Comparison of ENCODE assay signal across 8 cellular contexts in genomic region chr19:41883821-41884733, GRCh38. TPM values are rescaled to one million over a fixed set of nuclear protein-coding genes. Genes with fewer than 3 reads are reported as not detected.
DNase-seq lines count a peak whose midpoint lies in the region; ATAC-seq, FAIRE-seq and TF ChIP-seq lines count a peak whose summit lies in the region.

No MANE protein-coding gene starts in this region.

- FAIRE-seq in HepG2 (lab: Jason Lieb, UNC) = peak; percentile 85

- no peaks in the 10 kb centered on the region for H3K9me3 Mint-ChIP-seq in dendritic cell treated with granulocyte-macrophage colony-stimulating factor and Interleukin-4, amounts not matched to agents 40 ng/mL and 50 ng/mL, for 4 days

- H3K9ac ChIP-seq in HepG2 (ENCODE audit: insufficient read depth, low read depth, low read length) = peak overlapping the region; percentile 83

- DNase-seq in C1 segment of cervical spinal cord (lab: John Stamatoyannopoulos, UW) (peak; percentile 28 to 97 (median 88)), NCI-H526 (lab: John Stamatoyannopoulos, UW) (peak; percentile 96 to 100), HepG2 (ENCODE audit: low spot score) (peak; percentile 93)
- DNase-seq in activated CD4-positive, alpha-beta T cell treated with anti-CD3 and anti-CD28 coated beads, Interleukin-2, amount 50 U/mL, for 1 hour = peak; percentile 86
- peak; percentile 82 to 86 for DNase-seq in stimulated activated CD4-positive, alpha-beta T cell treated with anti-CD3 and anti-CD28 coated beads, Interleukin-2, amount 100 ng/mL, for 48 hours

- H3K36me3 Mint-ChIP-seq in dendritic cell treated with granulocyte-macrophage colony-stimulating factor and Interleukin-4, amounts not matched to agents 40 ng/mL and 50 ng/mL, for 4 days (ENCODE audit: low read depth) = peaks cover 48% of the 10 kb centered on the region

- no peaks in the 10 kb centered on the region for H3K9me3 ChIP-seq in HepG2 (ENCODE audit: low read length)

- CTCF ChIA-PET in HepG2 (lab: Yijun Ruan, JAX; ENCODE audit: low intra/inter-chr PET ratio, low total read pairs) = no interaction called here

- H3K4me1 ChIP-seq in HepG2 (ENCODE audit: insufficient read depth, low read length) = peaks cover 51% of the 10 kb centered on the region

- intact Hi-C loops in dendritic cell treated with granulocyte-macrophage colony-stimulating factor and Interleukin-4, amounts not matched to agents 40 ng/mL and 50 ng/mL, for 4 days (cut with micrococcal nuclease) = no loop called here
- intact Hi-C loops in HepG2 (cut with micrococcal nuclease; ENCODE audit: unreplicated experiment) = no loop called here

- peak overlapping the region; percentile 74 for H3K27ac Mint-ChIP-seq in dendritic cell treated with granulocyte-macrophage colony-stimulating factor and Interleukin-4, amounts not matched to agents 40 ng/mL and 50 ng/mL, for 4 days

- ATAC-seq in GM19324 (IDR thresholded peaks at IDR 0.05; ENCODE audit: low FRiP score, unreplicated experiment) (peak; percentile 76), HG03460 (IDR thresholded peaks at IDR 0.05; ENCODE audit: unreplicated experiment) (peak; percentile 68), HepG2 (peak; percentile 91)

- H3K36me3 ChIP-seq in HepG2 (replicated peaks in 1 of 2; ENCODE audit: control insufficient read depth in 1 of 2, insufficient read depth in 2 of 2, low read length in 2 of 2) = 0 out of 5 replicates have a peak, but pooled peaks cover 2 to 4% of the 10 kb centered on the region in 2 experiments

- H3K4me3 ChIP-seq in HepG2 (replicated peaks in 1 of 3; ENCODE audit: insufficient read depth in 1 of 3, low read depth in 2 of 3, low read length in 3 of 3) = peak overlapping the region; percentile 87 to 95 (median 88)

- TSS peak; percentile 80 for BruUV-seq in HepG2 (replicated peaks; lab: Mats Ljungman, UMichigan)

- POLR2A ChIA-PET in HepG2 (lab: Yijun Ruan, JAX) = interaction anchor here (0.6 to 2.4 kb wide), 7 partner anchors 12 to 398 kb away, joined by 3 to 26 read pairs (median 3); partner anchors contain the start of genes GSK3A, RABAC1 and RPS19

- TF ChIP-seq EP300 in HepG2 (IDR thresholded peaks at IDR 0.05; ENCODE audit: low read depth in 2 of 2, low read length in 2 of 2) = peak; percentile 26 to 49; a peak in 2 of 4 replicates
- no peak for TF ChIP-seq EP300 in HepG2 (CRISPR knock-in tag; IDR thresholded peaks at IDR 0.05; ENCODE audit: borderline replicate concordance)

- peaks cover 25% of the 10 kb centered on the region for H3K79me2 ChIP-seq in HepG2 (ENCODE audit: insufficient read depth, low read length)

- peak overlapping the region; percentile 93 for H3K4me2 ChIP-seq in HepG2 (ENCODE audit: low read depth, low read length)

- WGBS in HepG2 (ENCODE audit: low lambda C conversion rate) = 0% methylated on average over 13 of the region's 66 CpGs

- TF ChIP-seq RAD21 in HepG2 (CRISPR knock-in tag; IDR thresholded peaks at IDR 0.05) = no peak; the same call in none of the 2 replicates

- H4K20me1 ChIP-seq in HepG2 (ENCODE audit: insufficient read depth, low read length) = no peaks in the 10 kb centered on the region

- no peak overlapping the region for H2AFZ ChIP-seq in HepG2 (ENCODE audit: low read length)

- TF ChIP-seq POLR2A in HepG2 (IDR thresholded peaks at IDR 0.05; ENCODE audit: insufficient read depth in 1 of 2, low read depth in 2 of 2, low read length in 2 of 2) = peak; percentile 55 to 74; a peak in 3 of 4 replicates

- peak overlapping the region; percentile 76 for H3K4me3 Mint-ChIP-seq in dendritic cell treated with granulocyte-macrophage colony-stimulating factor and Interleukin-4, amounts not matched to agents 40 ng/mL and 50 ng/mL, for 4 days

- H3K27me3 Mint-ChIP-seq in dendritic cell treated with granulocyte-macrophage colony-stimulating factor and Interleukin-4, amounts not matched to agents 40 ng/mL and 50 ng/mL, for 4 days = no peaks in the 10 kb centered on the region

- peaks cover 58% of the 10 kb centered on the region for H3K4me1 Mint-ChIP-seq in dendritic cell treated with granulocyte-macrophage colony-stimulating factor and Interleukin-4, amounts not matched to agents 40 ng/mL and 50 ng/mL, for 4 days (ENCODE audit: low read depth)

- H3K27me3 ChIP-seq in HepG2 (ENCODE audit: control insufficient read depth in 1 of 2, insufficient read depth in 2 of 2, low read length in 2 of 2) = no peaks in the 10 kb centered on the region; a peak in 2 of 5 replicates

- in situ Hi-C loops in HepG2 (cut with HindIII; ENCODE audit: extremely low pct_ligation_motif_present, low pct_unique_long_range_greater_than_20kb) = loop anchor here (5.0 to 10.0 kb wide), 2 partner anchors 51 to 73 kb away; partner anchors contain the start of gene RABAC1

- H3K27ac ChIP-seq in HepG2 (ENCODE audit: extremely low read length, insufficient read depth, low read length) = peak overlapping the region; percentile 71

- peak; percentile 41 for TF ChIP-seq CTCF in HepG2 (CRISPR knock-in tag; IDR thresholded peaks at IDR 0.05)

RNA-seq across cellular contexts. Expression of gene ARHGEF1, which starts 1.1 kb away (rescaled TPM):
- 26.2 and 34.7 TPM in 2 replicates for total RNA-seq in HepG2 (2016; rRNA removed; fragmentation: Illumina TruSeq; extraction: Trizol)
- 6.5 and 9.6 TPM in 2 replicates for total RNA-seq in HepG2 (2016; cell fraction: cytosol; rRNA removed; fragmentation: Illumina TruSeq; extraction: Trizol; ENCODE audit: low read depth)
- total RNA-seq in HepG2 (2016; cell fraction: insoluble cytoplasmic fraction; rRNA removed; fragmentation: Illumina TruSeq; extraction: Trizol) = 16.1 and 36.8 TPM in 2 replicates
- 10.4 and 11.0 TPM in 2 replicates for total RNA-seq in HepG2 (2016; cell fraction: membrane; rRNA removed; fragmentation: Illumina TruSeq; extraction: Trizol)
- total RNA-seq in HepG2 (2016; cell fraction: nucleus; rRNA removed; fragmentation: Illumina TruSeq; extraction: Trizol) = 28.3 and 29.2 TPM in 2 replicates
- polyA plus RNA-seq in HepG2 (2011; rRNA removed) = 33.1 and 33.7 TPM in 2 replicates
- polyA plus RNA-seq in HepG2 (2011; cell fraction: cytosol; rRNA removed) = 20.2 and 33.5 TPM in 2 replicates
- 215 and 292 TPM in 2 replicates for polyA plus RNA-seq in HepG2 (2011; cell fraction: nucleus; rRNA removed)
- polyA plus RNA-seq in HepG2 (2012) = 33.2 and 34.0 TPM in 2 replicates
- polyA plus RNA-seq in HepG2 (2016; cell fraction: cytosol; fragmentation: Illumina TruSeq; extraction: Trizol; ENCODE audit: low read depth) = 3.8 and 4.4 TPM in 2 replicates
- 20.7 and 29.5 TPM in 2 replicates for polyA plus RNA-seq in HepG2 (2016; cell fraction: insoluble cytoplasmic fraction; fragmentation: Illumina TruSeq; extraction: Trizol; ENCODE audit: low read depth)
- polyA plus RNA-seq in HepG2 (2016; cell fraction: membrane; fragmentation: Illumina TruSeq; extraction: Trizol; ENCODE audit: low read depth) = 7.4 and 8.4 TPM in 2 replicates
- 90.2 and 102 TPM in 2 replicates for polyA plus RNA-seq in HepG2 (2016; cell fraction: nucleus; fragmentation: Illumina TruSeq; extraction: Trizol; ENCODE audit: insufficient read depth, low read depth)
- polyA minus RNA-seq in HepG2 (2011; rRNA and poly(A)+ RNA removed; ENCODE audit: low replicate concordance) = 15.9 and 39.4 TPM in 2 replicates
- polyA minus RNA-seq in HepG2 (2011; cell fraction: cytosol; rRNA and poly(A)+ RNA removed) = 16.3 and 26.4 TPM in 2 replicates
- polyA minus RNA-seq in HepG2 (2011; cell fraction: nucleus; rRNA and poly(A)+ RNA removed) = 29.6 and 31.9 TPM in 2 replicates

RNA-seq across cellular contexts. Expression of gene CD79A, which starts 7.0 kb away (rescaled TPM):
- 0.27 and 0.33 TPM in 2 replicates for total RNA-seq in HepG2 (2016; rRNA removed; fragmentation: Illumina TruSeq; extraction: Trizol)
- total RNA-seq in HepG2 (2016; cell fraction: cytosol; rRNA removed; fragmentation: Illumina TruSeq; extraction: Trizol; ENCODE audit: low read depth) = 0.26 and 0.51 TPM in 2 replicates
- 0.24 and 0.37 TPM in 2 replicates for total RNA-seq in HepG2 (2016; cell fraction: insoluble cytoplasmic fraction; rRNA removed; fragmentation: Illumina TruSeq; extraction: Trizol)
- 0.62 TPM in 1 of 2 replicates, not detected in the other for total RNA-seq in HepG2 (2016; cell fraction: membrane; rRNA removed; fragmentation: Illumina TruSeq; extraction: Trizol)
- 0.40 TPM in 1 of 2 replicates, not detected in the other for total RNA-seq in HepG2 (2016; cell fraction: nucleus; rRNA removed; fragmentation: Illumina TruSeq; extraction: Trizol)
- polyA plus RNA-seq in HepG2 (2011; rRNA removed) = 0.24 and 0.30 TPM in 2 replicates
- polyA plus RNA-seq in HepG2 (2011; cell fraction: cytosol; rRNA removed) = 0.44 and 0.52 TPM in 2 replicates
- 0.31 and 0.51 TPM in 2 replicates for polyA plus RNA-seq in HepG2 (2011; cell fraction: nucleus; rRNA removed)
- 0.25 TPM in 1 of 2 replicates, not detected in the other for polyA plus RNA-seq in HepG2 (2012)
- polyA plus RNA-seq in HepG2 (2016; cell fraction: cytosol; fragmentation: Illumina TruSeq; extraction: Trizol; ENCODE audit: low read depth) = 0.21 and 0.44 TPM in 2 replicates
- polyA plus RNA-seq in HepG2 (2016; cell fraction: insoluble cytoplasmic fraction; fragmentation: Illumina TruSeq; extraction: Trizol; ENCODE audit: low read depth) = 0.49 and 0.52 TPM in 2 replicates
- 0.69 and 1.1 TPM in 2 replicates for polyA plus RNA-seq in HepG2 (2016; cell fraction: membrane; fragmentation: Illumina TruSeq; extraction: Trizol; ENCODE audit: low read depth)
- polyA plus RNA-seq in HepG2 (2016; cell fraction: nucleus; fragmentation: Illumina TruSeq; extraction: Trizol; ENCODE audit: insufficient read depth, low read depth) = 0.78 and 0.95 TPM in 2 replicates
- polyA minus RNA-seq in HepG2 (2011; rRNA and poly(A)+ RNA removed; ENCODE audit: low replicate concordance) = 0.26 and 0.84 TPM in 2 replicates
- 0.49 TPM in 1 of 2 replicates, not detected in the other for polyA minus RNA-seq in HepG2 (2011; cell fraction: cytosol; rRNA and poly(A)+ RNA removed)
- polyA minus RNA-seq in HepG2 (2011; cell fraction: nucleus; rRNA and poly(A)+ RNA removed) = not detected in 2 replicates

RNA-seq across cellular contexts. Expression of gene RPS19, which starts 24.0 kb away (rescaled TPM):
- total RNA-seq in HepG2 (2016; rRNA removed; fragmentation: Illumina TruSeq; extraction: Trizol) = 4,758 and 5,028 TPM in 2 replicates
- 8,990 and 9,707 TPM in 2 replicates for total RNA-seq in HepG2 (2016; cell fraction: cytosol; rRNA removed; fragmentation: Illumina TruSeq; extraction: Trizol; ENCODE audit: low read depth)
- total RNA-seq in HepG2 (2016; cell fraction: insoluble cytoplasmic fraction; rRNA removed; fragmentation: Illumina TruSeq; extraction: Trizol) = 4,892 and 5,330 TPM in 2 replicates
- total RNA-seq in HepG2 (2016; cell fraction: membrane; rRNA removed; fragmentation: Illumina TruSeq; extraction: Trizol) = 12,897 and 13,497 TPM in 2 replicates
- 1,659 and 1,838 TPM in 2 replicates for total RNA-seq in HepG2 (2016; cell fraction: nucleus; rRNA removed; fragmentation: Illumina TruSeq; extraction: Trizol)
- polyA plus RNA-seq in HepG2 (2011; rRNA removed) = 1,633 and 1,983 TPM in 2 replicates
- 4,354 and 8,495 TPM in 2 replicates for polyA plus RNA-seq in HepG2 (2011; cell fraction: cytosol; rRNA removed)
- 1,845 and 2,001 TPM in 2 replicates for polyA plus RNA-seq in HepG2 (2011; cell fraction: nucleus; rRNA removed)
- polyA plus RNA-seq in HepG2 (2012) = 3,093 and 4,312 TPM in 2 replicates
- polyA plus RNA-seq in HepG2 (2016; cell fraction: cytosol; fragmentation: Illumina TruSeq; extraction: Trizol; ENCODE audit: low read depth) = 10,211 and 10,944 TPM in 2 replicates
- polyA plus RNA-seq in HepG2 (2016; cell fraction: insoluble cytoplasmic fraction; fragmentation: Illumina TruSeq; extraction: Trizol; ENCODE audit: low read depth) = 4,747 and 4,833 TPM in 2 replicates
- 11,477 and 11,931 TPM in 2 replicates for polyA plus RNA-seq in HepG2 (2016; cell fraction: membrane; fragmentation: Illumina TruSeq; extraction: Trizol; ENCODE audit: low read depth)
- polyA plus RNA-seq in HepG2 (2016; cell fraction: nucleus; fragmentation: Illumina TruSeq; extraction: Trizol; ENCODE audit: insufficient read depth, low read depth) = 2,975 and 3,175 TPM in 2 replicates
- 958 and 1,242 TPM in 2 replicates for polyA minus RNA-seq in HepG2 (2011; rRNA and poly(A)+ RNA removed; ENCODE audit: low replicate concordance)
- polyA minus RNA-seq in HepG2 (2011; cell fraction: cytosol; rRNA and poly(A)+ RNA removed) = 1,380 TPM in 2 replicates
- 385 and 466 TPM in 2 replicates for polyA minus RNA-seq in HepG2 (2011; cell fraction: nucleus; rRNA and poly(A)+ RNA removed)

RNA-seq across cellular contexts. Expression of gene DMRTC2, which starts 39.2 kb away (rescaled TPM):
- total RNA-seq in HepG2 (2016; rRNA removed; fragmentation: Illumina TruSeq; extraction: Trizol) = not detected in 2 replicates
- not detected in 2 replicates for total RNA-seq in HepG2 (2016; cell fraction: cytosol; rRNA removed; fragmentation: Illumina TruSeq; extraction: Trizol; ENCODE audit: low read depth)
- total RNA-seq in HepG2 (2016; cell fraction: insoluble cytoplasmic fraction; rRNA removed; fragmentation: Illumina TruSeq; extraction: Trizol) = not detected in 2 replicates
- total RNA-seq in HepG2 (2016; cell fraction: membrane; rRNA removed; fragmentation: Illumina TruSeq; extraction: Trizol) = not detected in 2 replicates
- total RNA-seq in HepG2 (2016; cell fraction: nucleus; rRNA removed; fragmentation: Illumina TruSeq; extraction: Trizol) = not detected in 2 replicates
- not detected in 2 replicates for polyA plus RNA-seq in HepG2 (2011; rRNA removed)
- not detected in 2 replicates for polyA plus RNA-seq in HepG2 (2011; cell fraction: cytosol; rRNA removed)
- not detected in 2 replicates for polyA plus RNA-seq in HepG2 (2011; cell fraction: nucleus; rRNA removed)
- polyA plus RNA-seq in HepG2 (2012) = not detected in 2 replicates
- polyA plus RNA-seq in HepG2 (2016; cell fraction: cytosol; fragmentation: Illumina TruSeq; extraction: Trizol; ENCODE audit: low read depth) = not detected in 2 replicates
- polyA plus RNA-seq in HepG2 (2016; cell fraction: insoluble cytoplasmic fraction; fragmentation: Illumina TruSeq; extraction: Trizol; ENCODE audit: low read depth) = not detected in 2 replicates
- not detected in 2 replicates for polyA plus RNA-seq in HepG2 (2016; cell fraction: membrane; fragmentation: Illumina TruSeq; extraction: Trizol; ENCODE audit: low read depth)
- polyA plus RNA-seq in HepG2 (2016; cell fraction: nucleus; fragmentation: Illumina TruSeq; extraction: Trizol; ENCODE audit: insufficient read depth, low read depth) = not detected in 2 replicates
- not detected in 2 replicates for polyA minus RNA-seq in HepG2 (2011; rRNA and poly(A)+ RNA removed; ENCODE audit: low replicate concordance)
- polyA minus RNA-seq in HepG2 (2011; cell fraction: cytosol; rRNA and poly(A)+ RNA removed) = not detected in 2 replicates
- not detected in 2 replicates for polyA minus RNA-seq in HepG2 (2011; cell fraction: nucleus; rRNA and poly(A)+ RNA removed)

RNA-seq across cellular contexts. Expression of gene LYPD4, which starts 39.6 kb away (rescaled TPM):
- not detected in 2 replicates for total RNA-seq in HepG2 (2016; rRNA removed; fragmentation: Illumina TruSeq; extraction: Trizol)
- total RNA-seq in HepG2 (2016; cell fraction: cytosol; rRNA removed; fragmentation: Illumina TruSeq; extraction: Trizol; ENCODE audit: low read depth) = not detected in 2 replicates
- total RNA-seq in HepG2 (2016; cell fraction: insoluble cytoplasmic fraction; rRNA removed; fragmentation: Illumina TruSeq; extraction: Trizol) = not detected in 2 replicates
- total RNA-seq in HepG2 (2016; cell fraction: membrane; rRNA removed; fragmentation: Illumina TruSeq; extraction: Trizol) = not detected in 2 replicates
- total RNA-seq in HepG2 (2016; cell fraction: nucleus; rRNA removed; fragmentation: Illumina TruSeq; extraction: Trizol) = not detected in 2 replicates
- polyA plus RNA-seq in HepG2 (2011; rRNA removed) = not detected in 2 replicates
- not detected in 2 replicates for polyA plus RNA-seq in HepG2 (2011; cell fraction: cytosol; rRNA removed)
- not detected in 2 replicates for polyA plus RNA-seq in HepG2 (2011; cell fraction: nucleus; rRNA removed)
- polyA plus RNA-seq in HepG2 (2012) = not detected in 2 replicates
- polyA plus RNA-seq in HepG2 (2016; cell fraction: cytosol; fragmentation: Illumina TruSeq; extraction: Trizol; ENCODE audit: low read depth) = not detected in 2 replicates
- polyA plus RNA-seq in HepG2 (2016; cell fraction: insoluble cytoplasmic fraction; fragmentation: Illumina TruSeq; extraction: Trizol; ENCODE audit: low read depth) = not detected in 2 replicates
- not detected in 2 replicates for polyA plus RNA-seq in HepG2 (2016; cell fraction: membrane; fragmentation: Illumina TruSeq; extraction: Trizol; ENCODE audit: low read depth)
- polyA plus RNA-seq in HepG2 (2016; cell fraction: nucleus; fragmentation: Illumina TruSeq; extraction: Trizol; ENCODE audit: insufficient read depth, low read depth) = not detected in 2 replicates
- not detected in 2 replicates for polyA minus RNA-seq in HepG2 (2011; rRNA and poly(A)+ RNA removed; ENCODE audit: low replicate concordance)
- polyA minus RNA-seq in HepG2 (2011; cell fraction: cytosol; rRNA and poly(A)+ RNA removed) = not detected in 2 replicates
- not detected in 2 replicates for polyA minus RNA-seq in HepG2 (2011; cell fraction: nucleus; rRNA and poly(A)+ RNA removed)

Comparison
In these comparisons a context has a peak if more than half of its experiments do, and no peak if none do; other contexts are left out.
1. Peak in every context shown above with its lines: DNase-seq, ATAC-seq, H3K4me3 ChIP-seq and H3K27ac ChIP-seq.